In genomic region chr6:169490409-169490708, GRCh38 we compare ENCODE assay signal across 20 cellular contexts.
DNase-seq lines count a peak whose midpoint lies in the region; ATAC-seq and TF ChIP-seq lines count a peak whose summit lies in the region.
"Had no signal": no experiment of that assay in that cellular context is flagged by ENCODE, and none has a peak within 500 bp of the region (broad histone marks: within the 10 kb centered on the region; RNA-seq: fewer than 3 reads in every experiment).

No MANE protein-coding gene starts in this region.

- no TSS peak for BruUV-seq in OCI-LY7 (replicated peaks; lab: Mats Ljungman, UMichigan)

- H2AK5ac ChIP-seq in mesendoderm (ENCODE audit: low read length): no peak overlapping the region

- no peak for TF ChIP-seq POLR2A in heart left ventricle (IDR thresholded peaks at IDR 0.05)

- TF ChIP-seq CTCF in heart left ventricle (IDR thresholded peaks at IDR 0.05) (no peak), OCI-LY7 (conservative IDR thresholded peaks at IDR 0.05; ENCODE audit: low read length) (no peak)

- CTCF ChIA-PET in OCI-LY7 (lab: Charles Lee; ENCODE audit: unreplicated experiment): no interaction called here

- H3K27ac ChIP-seq in heart left ventricle (peak overlapping the region in 5 of 12 donors; percentile 13 to 64 (median 33)), OCI-LY7 (ENCODE audit: low read depth, low read length, poor library complexity, severe bottlenecking) (no peak overlapping the region), mesendoderm (ENCODE audit: low read depth, low read length) (no peak overlapping the region)

- H4K20me1 ChIP-seq in OCI-LY7 (ENCODE audit: insufficient read depth, low read length): no peaks in the 10 kb centered on the region

- H2BK15ac ChIP-seq in mesendoderm (replicated peaks; ENCODE audit: low read depth): no peak overlapping the region

- H3K79me2 ChIP-seq in OCI-LY7 (ENCODE audit: insufficient read depth, low read depth, low read length) (no peaks in the 10 kb centered on the region), mesendoderm (ENCODE audit: control insufficient read depth, insufficient read depth, low read length) (no peaks in the 10 kb centered on the region)

- H4K8ac ChIP-seq in mesendoderm (ENCODE audit: low read depth, low read length): no peak overlapping the region

- no peak overlapping the region for H3K4me3 ChIP-seq in heart left ventricle
- H3K4me3 ChIP-seq in OCI-LY7 (ENCODE audit: low read depth, low read length, poor library complexity, severe bottlenecking): no peak overlapping the region
- no peak overlapping the region for H3K4me3 ChIP-seq in mesendoderm (ENCODE audit: low read length)
- H3K4me3 ChIP-seq: HAP-1 had no signal

- H3K36me3 ChIP-seq in heart left ventricle (no peaks in the 10 kb centered on the region), OCI-LY7 (ENCODE audit: insufficient read depth, low read length) (no peaks in the 10 kb centered on the region), mesendoderm (ENCODE audit: control insufficient read depth, insufficient read depth, low read length) (no peaks in the 10 kb centered on the region)
- H3K36me3 ChIP-seq: HAP-1 had no signal

- H3K79me1 ChIP-seq in mesendoderm (ENCODE audit: low read length): no peaks in the 10 kb centered on the region

- intact Hi-C loops in heart left ventricle (cut with DNase I): no loop called here
- intact Hi-C loops in Right ventricle myocardium superior (cut with DNase I): no loop called here
- intact Hi-C loops in left cardiac atrium (cut with DNase I): no loop called here
- intact Hi-C loops in sciatic nerve (cut with DNase I): no loop called here
- intact Hi-C loops in OCI-LY7 (cut with micrococcal nuclease; ENCODE audit: unreplicated experiment): no loop called here

- no peak overlapping the region for H4K5ac ChIP-seq in mesendoderm (ENCODE audit: low read length)

- H2AFZ ChIP-seq in OCI-LY7 (ENCODE audit: low read length): no peak overlapping the region

- H3K18ac ChIP-seq in mesendoderm (ENCODE audit: low read length): no peak overlapping the region

- no peaks in the 10 kb centered on the region for H3K27me3 ChIP-seq in heart left ventricle
- H3K27me3 ChIP-seq in mesendoderm (ENCODE audit: insufficient read depth, low read length, poor library complexity): no peaks in the 10 kb centered on the region

- POLR2A ChIA-PET in OCI-LY7 (lab: Charles Lee): no interaction called here

- no peak overlapping the region for H3K56ac ChIP-seq in mesendoderm (ENCODE audit: low read length)

- H3K9me3 ChIP-seq in heart left ventricle: peaks cover 0 to 6% (median 0%) of the 10 kb centered on the region in 12 donors
- no peaks in the 10 kb centered on the region for H3K9me3 ChIP-seq in OCI-LY7 (ENCODE audit: low read length)
- H3K9me3 ChIP-seq: HAP-1 had no signal

- ATAC-seq in heart left ventricle (peak; percentile 45 to 68 (median 51)), Right ventricle myocardium superior (ENCODE audit: poor library complexity) (no peak), left cardiac atrium (peak; percentile 39 to 43), sciatic nerve (peak; percentile 55)
- ATAC-seq: HepG2 had no signal

- no peak overlapping the region for H3K9ac ChIP-seq in mesendoderm (ENCODE audit: low read length)

- no peak overlapping the region for H3K4me2 ChIP-seq in OCI-LY7 (ENCODE audit: low read length)
- H3K4me2 ChIP-seq in mesendoderm (ENCODE audit: low read length): no peak overlapping the region

- peak in 1 of 5 donors; percentile 39 for DNase-seq in heart left ventricle
- DNase-seq in Right ventricle myocardium superior: no peak
- DNase-seq in left cardiac atrium: no peak
- no peak for DNase-seq in sciatic nerve (ENCODE audit: low spot score)
- no peak for DNase-seq in NCI-H187 (lab: John Stamatoyannopoulos, UW)
- DNase-seq in OCI-LY7 (ENCODE audit: low spot score): no peak
- DNase-seq in mesendoderm: no peak
- DNase-seq in NCI-H1105 (lab: John Stamatoyannopoulos, UW): no peak
- DNase-seq: CD4-positive, CD25-positive, alpha-beta regulatory T cell; DMS79 treated with DMSO at 0.1 percent for 48 hours; GDM1; Karpas-422; MM.1S; NCI-H1417; NCI-H2081 treated with DMSO at 0.1 percent for 48 hours; NCI-H2227 treated with DMSO at 0.1 percent for 48 hours; NCI-H526 treated with DMSO at 0.1 percent for 48 hours; SIG-M5 had no signal

- H2BK120ac ChIP-seq in mesendoderm (ENCODE audit: low read depth, low read length): no peak overlapping the region

- H3K9me2 ChIP-seq in OCI-LY7 (ENCODE audit: insufficient read depth, low read length): no peaks in the 10 kb centered on the region

- H3K4me1 ChIP-seq in heart left ventricle: peaks cover 0 to 30% (median 6%) of the 10 kb centered on the region in 12 donors
- no peaks in the 10 kb centered on the region for H3K4me1 ChIP-seq in OCI-LY7 (ENCODE audit: insufficient read depth, low read length, poor library complexity, severe bottlenecking)
- H3K4me1 ChIP-seq in mesendoderm (ENCODE audit: control insufficient read depth, low read depth, low read length): no peaks in the 10 kb centered on the region
- H3K4me1 ChIP-seq: HAP-1 had no signal

- H2BK5ac ChIP-seq in mesendoderm (ENCODE audit: low read length): no peak overlapping the region

- H3K23ac ChIP-seq in mesendoderm (ENCODE audit: low read length): no peak overlapping the region

- WGBS in heart left ventricle, 4 donors: 55 to 63% (median 60%) methylated on average over 3 to 4 of the region's 4 CpGs
- no CpG with 5 or more reads among the region's 4 CpGs for WGBS in mesendoderm (ENCODE audit: extremely low coverage, insufficient coverage, low lambda C conversion rate)

- no peak overlapping the region for H3K4ac ChIP-seq in mesendoderm (ENCODE audit: low read depth, low read length)
